1 cellular context compared by ENCODE assay signal in the genomic region with DNA sequence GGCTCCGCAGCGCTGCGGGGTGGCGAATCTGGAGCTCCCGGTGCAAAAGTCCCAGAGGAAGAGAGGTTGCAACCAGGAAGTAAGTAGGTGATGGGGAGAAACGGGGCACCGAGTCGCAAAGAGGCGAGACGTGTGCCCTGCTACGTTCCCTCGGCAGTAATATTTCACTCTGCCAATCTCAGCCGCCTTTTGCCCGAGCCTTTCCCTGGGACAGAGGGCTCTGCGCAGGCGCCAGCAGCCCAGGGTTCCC.
TF ChIP-seq lines count a peak whose summit lies in the region.

A gene (minus strand): TSS at position 171 of the 250 bp plus-strand sequence. CDS start 495 bp downstream, outside the sequence.

TF ChIP-seq in K562, 482 proteins besides CTCF, POLR2A, EP300 and RAD21 (continued from another document):
- TF ChIP-seq, protein P1, sequence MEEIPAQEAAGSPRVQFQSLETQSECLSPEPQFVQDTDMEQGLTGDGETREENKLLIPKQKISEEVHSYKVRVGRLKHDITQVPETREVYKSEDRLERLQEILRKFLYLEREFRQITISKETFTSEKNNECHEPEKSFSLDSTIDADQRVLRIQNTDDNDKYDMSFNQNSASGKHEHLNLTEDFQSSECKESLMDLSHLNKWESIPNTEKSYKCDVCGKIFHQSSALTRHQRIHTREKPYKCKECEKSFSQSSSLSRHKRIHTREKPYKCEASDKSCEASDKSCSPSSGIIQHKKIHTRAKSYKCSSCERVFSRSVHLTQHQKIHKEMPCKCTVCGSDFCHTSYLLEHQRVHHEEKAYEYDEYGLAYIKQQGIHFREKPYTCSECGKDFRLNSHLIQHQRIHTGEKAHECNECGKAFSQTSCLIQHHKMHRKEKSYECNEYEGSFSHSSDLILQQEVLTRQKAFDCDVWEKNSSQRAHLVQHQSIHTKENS (CRISPR knock-in tag; IDR thresholded peaks at IDR 0.05): no peak
- TF ChIP-seq, protein P2, sequence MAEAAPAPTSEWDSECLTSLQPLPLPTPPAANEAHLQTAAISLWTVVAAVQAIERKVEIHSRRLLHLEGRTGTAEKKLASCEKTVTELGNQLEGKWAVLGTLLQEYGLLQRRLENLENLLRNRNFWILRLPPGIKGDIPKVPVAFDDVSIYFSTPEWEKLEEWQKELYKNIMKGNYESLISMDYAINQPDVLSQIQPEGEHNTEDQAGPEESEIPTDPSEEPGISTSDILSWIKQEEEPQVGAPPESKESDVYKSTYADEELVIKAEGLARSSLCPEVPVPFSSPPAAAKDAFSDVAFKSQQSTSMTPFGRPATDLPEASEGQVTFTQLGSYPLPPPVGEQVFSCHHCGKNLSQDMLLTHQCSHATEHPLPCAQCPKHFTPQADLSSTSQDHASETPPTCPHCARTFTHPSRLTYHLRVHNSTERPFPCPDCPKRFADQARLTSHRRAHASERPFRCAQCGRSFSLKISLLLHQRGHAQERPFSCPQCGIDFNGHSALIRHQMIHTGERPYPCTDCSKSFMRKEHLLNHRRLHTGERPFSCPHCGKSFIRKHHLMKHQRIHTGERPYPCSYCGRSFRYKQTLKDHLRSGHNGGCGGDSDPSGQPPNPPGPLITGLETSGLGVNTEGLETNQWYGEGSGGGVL (CRISPR knock-in tag; IDR thresholded peaks at IDR 0.05): no peak
- TF ChIP-seq PHF8 (IDR thresholded peaks at IDR 0.05; ENCODE audit: borderline replicate concordance, low read length) (peak; percentile 61; the same call in 1 of the 2 replicates), ELF1 (tag; IDR thresholded peaks at IDR 0.05) (peak; percentile 79; the same call in 1 of the 2 replicates), SUPT5H (IDR thresholded peaks at IDR 0.05) (peak; percentile 63; the same call in 1 of the 2 replicates), SIX5 (IDR thresholded peaks at IDR 0.05; ENCODE audit: borderline replicate concordance in 1 of 2, insufficient read depth in 1 of 2, low read depth in 1 of 2, low read length in 2 of 2) (no peak), JUN (IDR thresholded peaks at IDR 0.05; ENCODE audit: borderline replicate concordance, low read depth, low read length) (no peak), JUN (CRISPR knock-in tag; IDR thresholded peaks at IDR 0.05; ENCODE audit: borderline replicate concordance) (no peak), ZNF212 (CRISPR knock-in tag; IDR thresholded peaks at IDR 0.05) (no peak), BMI1 (IDR thresholded peaks at IDR 0.05; ENCODE audit: low read length) (no peak), ZNF444 (CRISPR knock-in tag; IDR thresholded peaks at IDR 0.05) (no peak), ARHGAP35 (IDR thresholded peaks at IDR 0.05; ENCODE audit: partially characterized antibody) (no peak), MYC (IDR thresholded peaks at IDR 0.05; ENCODE audit: low read depth, low read length) (no peak), MYC (CRISPR knock-in tag; IDR thresholded peaks at IDR 0.05; ENCODE audit: borderline replicate concordance, low read depth) (peak; percentile 82; the same call in 1 of the 2 replicates), HOXB6 (CRISPR knock-in tag; IDR thresholded peaks at IDR 0.05; ENCODE audit: borderline replicate concordance) (no peak), GTF2A2 (tag; IDR thresholded peaks at IDR 0.05) (no peak), NFIC (IDR thresholded peaks at IDR 0.05) (no peak), ZNF3 (CRISPR knock-in tag; IDR thresholded peaks at IDR 0.05) (no peak)
- TF ChIP-seq, protein P3, sequence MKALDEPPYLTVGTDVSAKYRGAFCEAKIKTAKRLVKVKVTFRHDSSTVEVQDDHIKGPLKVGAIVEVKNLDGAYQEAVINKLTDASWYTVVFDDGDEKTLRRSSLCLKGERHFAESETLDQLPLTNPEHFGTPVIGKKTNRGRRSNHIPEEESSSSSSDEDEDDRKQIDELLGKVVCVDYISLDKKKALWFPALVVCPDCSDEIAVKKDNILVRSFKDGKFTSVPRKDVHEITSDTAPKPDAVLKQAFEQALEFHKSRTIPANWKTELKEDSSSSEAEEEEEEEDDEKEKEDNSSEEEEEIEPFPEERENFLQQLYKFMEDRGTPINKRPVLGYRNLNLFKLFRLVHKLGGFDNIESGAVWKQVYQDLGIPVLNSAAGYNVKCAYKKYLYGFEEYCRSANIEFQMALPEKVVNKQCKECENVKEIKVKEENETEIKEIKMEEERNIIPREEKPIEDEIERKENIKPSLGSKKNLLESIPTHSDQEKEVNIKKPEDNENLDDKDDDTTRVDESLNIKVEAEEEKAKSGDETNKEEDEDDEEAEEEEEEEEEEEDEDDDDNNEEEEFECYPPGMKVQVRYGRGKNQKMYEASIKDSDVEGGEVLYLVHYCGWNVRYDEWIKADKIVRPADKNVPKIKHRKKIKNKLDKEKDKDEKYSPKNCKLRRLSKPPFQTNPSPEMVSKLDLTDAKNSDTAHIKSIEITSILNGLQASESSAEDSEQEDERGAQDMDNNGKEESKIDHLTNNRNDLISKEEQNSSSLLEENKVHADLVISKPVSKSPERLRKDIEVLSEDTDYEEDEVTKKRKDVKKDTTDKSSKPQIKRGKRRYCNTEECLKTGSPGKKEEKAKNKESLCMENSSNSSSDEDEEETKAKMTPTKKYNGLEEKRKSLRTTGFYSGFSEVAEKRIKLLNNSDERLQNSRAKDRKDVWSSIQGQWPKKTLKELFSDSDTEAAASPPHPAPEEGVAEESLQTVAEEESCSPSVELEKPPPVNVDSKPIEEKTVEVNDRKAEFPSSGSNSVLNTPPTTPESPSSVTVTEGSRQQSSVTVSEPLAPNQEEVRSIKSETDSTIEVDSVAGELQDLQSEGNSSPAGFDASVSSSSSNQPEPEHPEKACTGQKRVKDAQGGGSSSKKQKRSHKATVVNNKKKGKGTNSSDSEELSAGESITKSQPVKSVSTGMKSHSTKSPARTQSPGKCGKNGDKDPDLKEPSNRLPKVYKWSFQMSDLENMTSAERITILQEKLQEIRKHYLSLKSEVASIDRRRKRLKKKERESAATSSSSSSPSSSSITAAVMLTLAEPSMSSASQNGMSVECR (CRISPR knock-in tag; IDR thresholded peaks at IDR 0.05): peak; percentile 87; the same call in 1 of the 2 replicates
- TF ChIP-seq, protein P4, sequence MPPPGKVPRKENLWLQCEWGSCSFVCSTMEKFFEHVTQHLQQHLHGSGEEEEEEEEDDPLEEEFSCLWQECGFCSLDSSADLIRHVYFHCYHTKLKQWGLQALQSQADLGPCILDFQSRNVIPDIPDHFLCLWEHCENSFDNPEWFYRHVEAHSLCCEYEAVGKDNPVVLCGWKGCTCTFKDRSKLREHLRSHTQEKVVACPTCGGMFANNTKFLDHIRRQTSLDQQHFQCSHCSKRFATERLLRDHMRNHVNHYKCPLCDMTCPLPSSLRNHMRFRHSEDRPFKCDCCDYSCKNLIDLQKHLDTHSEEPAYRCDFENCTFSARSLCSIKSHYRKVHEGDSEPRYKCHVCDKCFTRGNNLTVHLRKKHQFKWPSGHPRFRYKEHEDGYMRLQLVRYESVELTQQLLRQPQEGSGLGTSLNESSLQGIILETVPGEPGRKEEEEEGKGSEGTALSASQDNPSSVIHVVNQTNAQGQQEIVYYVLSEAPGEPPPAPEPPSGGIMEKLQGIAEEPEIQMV (tag; conservative IDR thresholded peaks at IDR 0.05; ENCODE audit: low read depth): no peak
- TF ChIP-seq, protein P5, sequence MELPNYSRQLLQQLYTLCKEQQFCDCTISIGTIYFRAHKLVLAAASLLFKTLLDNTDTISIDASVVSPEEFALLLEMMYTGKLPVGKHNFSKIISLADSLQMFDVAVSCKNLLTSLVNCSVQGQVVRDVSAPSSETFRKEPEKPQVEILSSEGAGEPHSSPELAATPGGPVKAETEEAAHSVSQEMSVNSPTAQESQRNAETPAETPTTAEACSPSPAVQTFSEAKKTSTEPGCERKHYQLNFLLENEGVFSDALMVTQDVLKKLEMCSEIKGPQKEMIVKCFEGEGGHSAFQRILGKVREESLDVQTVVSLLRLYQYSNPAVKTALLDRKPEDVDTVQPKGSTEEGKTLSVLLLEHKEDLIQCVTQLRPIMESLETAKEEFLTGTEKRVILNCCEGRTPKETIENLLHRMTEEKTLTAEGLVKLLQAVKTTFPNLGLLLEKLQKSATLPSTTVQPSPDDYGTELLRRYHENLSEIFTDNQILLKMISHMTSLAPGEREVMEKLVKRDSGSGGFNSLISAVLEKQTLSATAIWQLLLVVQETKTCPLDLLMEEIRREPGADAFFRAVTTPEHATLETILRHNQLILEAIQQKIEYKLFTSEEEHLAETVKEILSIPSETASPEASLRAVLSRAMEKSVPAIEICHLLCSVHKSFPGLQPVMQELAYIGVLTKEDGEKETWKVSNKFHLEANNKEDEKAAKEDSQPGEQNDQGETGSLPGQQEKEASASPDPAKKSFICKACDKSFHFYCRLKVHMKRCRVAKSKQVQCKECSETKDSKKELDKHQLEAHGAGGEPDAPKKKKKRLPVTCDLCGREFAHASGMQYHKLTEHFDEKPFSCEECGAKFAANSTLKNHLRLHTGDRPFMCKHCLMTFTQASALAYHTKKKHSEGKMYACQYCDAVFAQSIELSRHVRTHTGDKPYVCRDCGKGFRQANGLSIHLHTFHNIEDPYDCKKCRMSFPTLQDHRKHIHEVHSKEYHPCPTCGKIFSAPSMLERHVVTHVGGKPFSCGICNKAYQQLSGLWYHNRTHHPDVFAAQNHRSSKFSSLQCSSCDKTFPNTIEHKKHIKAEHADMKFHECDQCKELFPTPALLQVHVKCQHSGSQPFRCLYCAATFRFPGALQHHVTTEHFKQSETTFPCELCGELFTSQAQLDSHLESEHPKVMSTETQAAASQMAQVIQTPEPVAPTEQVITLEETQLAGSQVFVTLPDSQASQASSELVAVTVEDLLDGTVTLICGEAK (IDR thresholded peaks at IDR 0.05): no peak
- TF ChIP-seq, protein P5 (CRISPR knock-in tag; IDR thresholded peaks at IDR 0.05): no peak
- TF ChIP-seq, protein P6, sequence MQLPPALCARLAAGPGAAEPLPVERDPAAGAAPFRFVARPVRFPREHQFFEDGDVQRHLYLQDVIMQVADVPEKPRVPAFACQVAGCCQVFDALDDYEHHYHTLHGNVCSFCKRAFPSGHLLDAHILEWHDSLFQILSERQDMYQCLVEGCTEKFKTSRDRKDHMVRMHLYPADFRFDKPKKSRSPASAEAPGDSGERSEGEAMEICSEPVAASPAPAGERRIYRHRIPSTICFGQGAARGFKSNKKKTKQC (CRISPR knock-in tag; IDR thresholded peaks at IDR 0.05): 0 out of 2 replicates have a peak, but pooled peaks have one; percentile 38
